Comparison of ENCODE assay signal across 8 cellular contexts in the genomic region with DNA sequence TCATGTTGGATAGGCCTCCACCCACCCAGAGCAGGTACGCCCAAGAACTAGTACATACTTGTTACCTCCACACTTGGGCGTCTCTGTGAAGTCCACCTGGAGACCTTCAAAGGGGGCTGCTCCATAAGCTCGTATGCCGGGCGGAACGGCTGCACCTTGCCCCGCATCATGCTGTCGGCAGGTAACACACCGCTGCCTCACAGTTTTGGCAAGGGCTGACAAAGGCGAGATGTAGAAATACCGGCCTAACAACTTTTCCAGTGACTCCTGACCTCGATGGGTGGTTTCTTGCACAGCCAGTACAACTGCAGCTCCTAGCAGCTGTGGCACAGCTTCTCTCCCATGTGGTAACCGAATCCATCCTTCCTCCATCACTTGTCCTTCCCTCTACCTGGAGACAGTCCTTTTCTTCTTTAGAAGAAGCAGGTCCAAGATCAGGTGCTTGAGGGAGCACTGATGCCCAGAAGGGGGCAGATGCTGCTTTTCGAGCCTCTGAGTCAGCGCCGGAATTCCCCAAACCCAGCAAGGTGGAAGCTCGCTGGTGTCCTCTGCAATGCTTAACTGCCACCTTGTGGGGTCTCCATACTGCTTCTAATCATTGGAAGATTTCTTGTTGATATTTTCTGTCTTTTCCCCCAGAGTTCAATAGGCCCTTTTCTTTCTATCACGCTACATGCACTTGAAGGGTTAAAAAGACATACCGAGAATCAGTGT. TPM values are rescaled to one million over a fixed set of nuclear protein-coding genes. Genes with fewer than 3 reads are reported as not detected.
DNase-seq lines count a peak whose midpoint lies in the region; ATAC-seq and TF ChIP-seq lines count a peak whose summit lies in the region.
"Not testable (repeated sequence)": the region's sequence is repeated elsewhere in the genome, so short reads cannot be mapped to it uniquely, and the experiment has no call there.

No MANE protein-coding gene starts in this region.

- not testable (repeated sequence) for H4K20me1 ChIP-seq in H9 (ENCODE audit: control insufficient read depth, insufficient read depth, insufficient read length)

- not testable (repeated sequence) for H3K79me2 ChIP-seq in H9 (ENCODE audit: insufficient read depth, low read length)

- H3T11ph ChIP-seq in H9 (ENCODE audit: low read length): not testable (repeated sequence)

- not testable (repeated sequence) for H3K27ac Mint-ChIP-seq in CD8-positive, alpha-beta T cell; H9; activated CD4-positive, alpha-beta memory T cell treated with anti-CD3 and anti-CD28 coated beads, Interleukin-2, amount 10 ng/mL, durations not matched to agents 7 days and 5 days; osteocyte (ENCODE audit: unreplicated experiment)

- not testable (repeated sequence) for H2BK120ac ChIP-seq in H9 (ENCODE audit: low read depth, low read length, poor library complexity, severe bottlenecking)

- not testable (repeated sequence) for H3K9me3 ChIP-seq in CD8-positive, alpha-beta T cell (ENCODE audit: low read length); H9 (ENCODE audit: control insufficient read depth, low read depth, low read length)

- not testable (repeated sequence) for H3K27me3 Mint-ChIP-seq in CD8-positive, alpha-beta T cell (ENCODE audit: low read depth); H9 (ENCODE audit: low read depth); activated CD4-positive, alpha-beta memory T cell treated with anti-CD3 and anti-CD28 coated beads, Interleukin-2, amount 10 ng/mL, durations not matched to agents 7 days and 5 days
- peaks cover 21% of the 10 kb centered on the region for H3K27me3 Mint-ChIP-seq in osteocyte (ENCODE audit: unreplicated experiment)

- H2AFZ ChIP-seq in H9 (ENCODE audit: low read length): not testable (repeated sequence)

- H2BK5ac ChIP-seq in H9 (ENCODE audit: insufficient read length, low read length): not testable (repeated sequence)

- POLR2A ChIA-PET in CD8-positive, alpha-beta T cell (lab: Charles Lee); activated CD4-positive, alpha-beta memory T cell treated with anti-CD3 and anti-CD28 coated beads, Interleukin-2, amount 10 ng/mL, durations not matched to agents 7 days and 5 days (lab: Charles Lee): not testable (repeated sequence)

- H3K4me2 ChIP-seq in H9 (ENCODE audit: insufficient read depth, insufficient read length, low read length): not testable (repeated sequence)

- H2BK15ac ChIP-seq in H9 (ENCODE audit: low read depth, low read length): not testable (repeated sequence)

- H2BK20ac ChIP-seq in H9 (ENCODE audit: low read depth, low read length, poor library complexity, severe bottlenecking): not testable (repeated sequence)

- H3K9ac ChIP-seq in H9 (ENCODE audit: extremely low read depth, insufficient read length, low read length): not testable (repeated sequence)

- H4K8ac ChIP-seq in H9 (replicated peaks; ENCODE audit: insufficient read length, low read depth, low read length): not testable (repeated sequence)

- peak in 4 of 7 experiments; percentile 13 to 53 (median 30) for DNase-seq in CD8-positive, alpha-beta T cell
- DNase-seq in H9 (peak; percentile 77), OCI-M1 (lab: John Stamatoyannopoulos, UW) (peak; percentile 59), astrocyte of the hippocampus (ENCODE audit: low read depth, low spot score) (peak; percentile 28), foreskin keratinocyte (peak; percentile 50 to 51)
- DNase-seq in activated CD4-positive, alpha-beta memory T cell treated with anti-CD3 and anti-CD28 coated beads, Interleukin-2, amount 10 ng/mL, durations not matched to agents 7 days and 5 days: peak; percentile 62
- not testable (repeated sequence) for DNase-seq in osteocyte (ENCODE audit: extremely low spot score, unreplicated experiment)
- DNase-seq in stimulated activated CD8-positive, alpha-beta memory T cell treated with anti-CD3 and anti-CD28 coated beads, Interleukin-2, amount 100 ng/mL, for 48 hours (ENCODE audit: low read depth in 2 of 2): peak; percentile 43 to 49

- not testable (repeated sequence) for TF ChIP-seq CTCF in CD8-positive, alpha-beta T cell (IDR thresholded peaks at IDR 0.05)
- TF ChIP-seq CTCF in H9 (conservative IDR thresholded peaks at IDR 0.05): peak; percentile 72
- peak; percentile 80 for TF ChIP-seq CTCF in foreskin keratinocyte (conservative IDR thresholded peaks at IDR 0.05)
- peak; percentile 61 for TF ChIP-seq CTCF in osteocyte (IDR thresholded peaks at IDR 0.05)

- not testable (repeated sequence) for ATAC-seq in CD8-positive, alpha-beta T cell; foreskin keratinocyte

- H3K27me3 ChIP-seq in CD8-positive, alpha-beta T cell (ENCODE audit: insufficient read depth, low read length); H9 (ENCODE audit: insufficient read depth, low read length); foreskin keratinocyte: not testable (repeated sequence)

- not testable (repeated sequence) for H3K18ac ChIP-seq in H9 (ENCODE audit: insufficient read length, low read depth, low read length)

- H3K23ac ChIP-seq in H9 (ENCODE audit: insufficient read length, low read depth, low read length): not testable (repeated sequence)

- H3K14ac ChIP-seq in H9 (ENCODE audit: insufficient read depth, low read length): not testable (repeated sequence)

- not testable (repeated sequence) for H3K4ac ChIP-seq in H9 (ENCODE audit: low read depth, low read length)

- H3K56ac ChIP-seq in H9 (ENCODE audit: insufficient read length, low read depth, low read length): not testable (repeated sequence)

- not testable (repeated sequence) for H4K5ac ChIP-seq in H9 (ENCODE audit: insufficient read length, low read depth, low read length)

- not testable (repeated sequence) for H3K79me1 ChIP-seq in H9 (ENCODE audit: insufficient read depth, low read depth, low read length, poor library complexity, severe bottlenecking)

- not testable (repeated sequence) for H2AK5ac ChIP-seq in H9 (ENCODE audit: insufficient read length, low read length)

- H3K27ac ChIP-seq in CD8-positive, alpha-beta T cell (ENCODE audit: low read depth, low read length); H9 (ENCODE audit: insufficient read length, low read depth, low read length); foreskin keratinocyte: not testable (repeated sequence)

- H3K4me1 ChIP-seq in CD8-positive, alpha-beta T cell (ENCODE audit: insufficient read depth, low read length); H9 (ENCODE audit: insufficient read depth, low read length); foreskin keratinocyte: not testable (repeated sequence)

- intact Hi-C loops in CD8-positive, alpha-beta T cell (cut with DNase I, micrococcal nuclease): not testable (repeated sequence)

- H3K23me2 ChIP-seq in H9 (ENCODE audit: insufficient read length, low read depth, low read length, poor library complexity, severe bottlenecking): not testable (repeated sequence)

- not testable (repeated sequence) for H3K4me3 ChIP-seq in CD8-positive, alpha-beta T cell (ENCODE audit: low read depth, low read length)

- WGBS in H9 (ENCODE audit: extremely low coverage, insufficient read length, low lambda C conversion rate): no CpG with 5 or more reads among the region's 19 CpGs

- CTCF ChIA-PET in CD8-positive, alpha-beta T cell (lab: Charles Lee); activated CD4-positive, alpha-beta memory T cell treated with anti-CD3 and anti-CD28 coated beads, Interleukin-2, amount 10 ng/mL, durations not matched to agents 7 days and 5 days (lab: Charles Lee): not testable (repeated sequence)

- not testable (repeated sequence) for H3K4me1 Mint-ChIP-seq in CD8-positive, alpha-beta T cell (ENCODE audit: low read depth); osteocyte (ENCODE audit: unreplicated experiment)
- peaks cover 13% of the 10 kb centered on the region in 2 experiments for H3K4me1 Mint-ChIP-seq in H9
- H3K4me1 Mint-ChIP-seq in activated CD4-positive, alpha-beta memory T cell treated with anti-CD3 and anti-CD28 coated beads, Interleukin-2, amount 10 ng/mL, durations not matched to agents 7 days and 5 days: peaks cover 20% of the 10 kb centered on the region

- H3K36me3 Mint-ChIP-seq in CD8-positive, alpha-beta T cell; H9 (ENCODE audit: insufficient read depth in 1 of 3, low read depth in 3 of 3); activated CD4-positive, alpha-beta memory T cell treated with anti-CD3 and anti-CD28 coated beads, Interleukin-2, amount 10 ng/mL, durations not matched to agents 7 days and 5 days (ENCODE audit: low read depth); osteocyte (ENCODE audit: unreplicated experiment): not testable (repeated sequence)

- not testable (repeated sequence) for H4K91ac ChIP-seq in H9 (ENCODE audit: insufficient read length, low read depth, low read length)

- not testable (repeated sequence) for H3K36me3 ChIP-seq in CD8-positive, alpha-beta T cell (ENCODE audit: insufficient read depth, low read length)

- not testable (repeated sequence) for H2BK12ac ChIP-seq in H9 (ENCODE audit: insufficient read length, low read depth, low read length)

- H3K4me3 Mint-ChIP-seq in CD8-positive, alpha-beta T cell; H9; activated CD4-positive, alpha-beta memory T cell treated with anti-CD3 and anti-CD28 coated beads, Interleukin-2, amount 10 ng/mL, durations not matched to agents 7 days and 5 days; osteocyte (ENCODE audit: unreplicated experiment): not testable (repeated sequence)

- H3K9me3 Mint-ChIP-seq in CD8-positive, alpha-beta T cell; H9; activated CD4-positive, alpha-beta memory T cell treated with anti-CD3 and anti-CD28 coated beads, Interleukin-2, amount 10 ng/mL, durations not matched to agents 7 days and 5 days; osteocyte (ENCODE audit: unreplicated experiment): not testable (repeated sequence)

RNA-seq across cellular contexts. Expression of a gene that starts 32.0 kb away (rescaled TPM):
- not detected for total RNA-seq in CD8-positive, alpha-beta T cell
- total RNA-seq in H9 (2021): 0.72 TPM in 1 of 2 replicates, not detected in the other
- 1 to 10 TPM in 1 of 2 experiments, under 1 TPM in 1; 0.75 to 1.3 TPM for total RNA-seq in activated CD4-positive, alpha-beta memory T cell treated with anti-CD3 and anti-CD28 coated beads, Interleukin-2, amount 10 ng/mL, durations not matched to agents 7 days and 5 days
- 0.44 TPM in 1 of 2 replicates, not detected in the other for total RNA-seq in foreskin keratinocyte
- polyA plus RNA-seq in foreskin keratinocyte: 0.15 and 0.57 TPM in 2 replicates
- total RNA-seq in osteocyte: 1.0 TPM in 1 of 2 replicates, not detected in the other

RNA-seq across cellular contexts. Expression of a gene that starts 37.3 kb away (rescaled TPM):
- 10 to 100 TPM; 15.1 to 15.9 TPM for total RNA-seq in CD8-positive, alpha-beta T cell
- total RNA-seq in H9 (2021) (11.9 and 15.2 TPM in 2 replicates), foreskin keratinocyte (9.9 and 12.3 TPM in 2 replicates), osteocyte (9.3 and 9.7 TPM in 2 replicates)
- total RNA-seq in activated CD4-positive, alpha-beta memory T cell treated with anti-CD3 and anti-CD28 coated beads, Interleukin-2, amount 10 ng/mL, durations not matched to agents 7 days and 5 days: 10 to 100 TPM; 36.8 to 40.4 TPM
- polyA plus RNA-seq in foreskin keratinocyte: 3.0 and 3.5 TPM in 2 replicates

RNA-seq across cellular contexts. Expression of a gene that starts 52.5 kb away (rescaled TPM):
- total RNA-seq in CD8-positive, alpha-beta T cell: not detected
- total RNA-seq in H9 (2021) (0.31 and 0.48 TPM in 2 replicates), foreskin keratinocyte (not detected in 2 replicates), osteocyte (0.59 TPM in 1 of 2 replicates, not detected in the other)
- total RNA-seq in activated CD4-positive, alpha-beta memory T cell treated with anti-CD3 and anti-CD28 coated beads, Interleukin-2, amount 10 ng/mL, durations not matched to agents 7 days and 5 days: 1 to 10 TPM; 4.0 to 4.2 TPM
- polyA plus RNA-seq in foreskin keratinocyte: 0.03 TPM in 1 of 2 replicates, not detected in the other
